Comparison of ENCODE assay signal across 35 cellular contexts in genomic region chr2:86430368-86430767, GRCh38.
"Had no signal": no experiment of that assay in that cellular context is flagged by ENCODE, and none has a peak within 500 bp of the region (broad histone marks: within the 10 kb centered on the region; RNA-seq: fewer than 3 reads in every experiment).

No MANE protein-coding gene starts in this region.

- H3K36me3 ChIP-seq: MG63 had no signal

- DNase-seq: MG63, MM.1S, MV-4-11, NCI-H1048, NCI-H1092, NCI-H1092 treated with DMSO at 0.1 percent for 48 hours, NCI-H1105, NCI-H1105 treated with DMSO at 0.1 percent for 48 hours, NCI-H1417, NCI-H1417 treated with DMSO at 0.1 percent for 48 hours, NCI-H1436, NCI-H1436 treated with DMSO at 0.1 percent for 48 hours, NCI-H146, NCI-H1694, NCI-H1694 treated with DMSO at 0.1 percent for 48 hours, NCI-H187, NCI-H187 treated with DMSO at 0.1 percent for 48 hours, NCI-H1930, NCI-H2029, NCI-H2029 treated with DMSO at 0.1 percent for 48 hours, NCI-H2081, NCI-H2081 treated with DMSO at 0.1 percent for 48 hours, NCI-H2107, NCI-H2171, NCI-H2171 treated with DMSO at 0.1 percent for 48 hours, NCI-H2227 treated with DMSO at 0.1 percent for 48 hours, NCI-H226, NCI-H345, NCI-H446, NCI-H446 treated with DMSO at 0.1 percent for 48 hours, NCI-H510A, NCI-H510A treated with DMSO at 0.1 percent for 48 hours, NCI-H524, NCI-H524 treated with DMSO at 0.1 percent for 48 hours, NCI-H526 had no signal

- H3K4me3 ChIP-seq: MG63 had no signal

- H3K27me3 ChIP-seq: MG63 had no signal
